ENCODE assay signal across 3 cellular contexts in genomic region chr22:23077627-23078461, GRCh38.
TF ChIP-seq lines count a peak whose summit lies in the region.

No MANE protein-coding gene starts in this region.

TF ChIP-seq in SK-N-SH, 30 proteins besides CTCF, POLR2A, EP300 and RAD21:
- TF ChIP-seq ELF1 (IDR thresholded peaks at IDR 0.05) (no peak), NRF1 (IDR thresholded peaks at IDR 0.05; ENCODE audit: low read depth, low read length) (no peak), TEAD4 (IDR thresholded peaks at IDR 0.05; ENCODE audit: borderline replicate concordance, insufficient read depth) (no peak), GATA2 (CRISPR knock-in tag; IDR thresholded peaks at IDR 0.05) (no peak), RXRA (IDR thresholded peaks at IDR 0.05; ENCODE audit: borderline replicate concordance, low read depth) (no peak), MXI1 (IDR thresholded peaks at IDR 0.05; ENCODE audit: low read depth, low read length) (no peak), CHD2 (IDR thresholded peaks at IDR 0.05; ENCODE audit: low read length, partially characterized antibody) (no peak), REST (IDR thresholded peaks at IDR 0.05; ENCODE audit: low read depth, low read length) (no peak), SMC3 (IDR thresholded peaks at IDR 0.05; ENCODE audit: low read depth, low read length) (no peak), SIN3A (IDR thresholded peaks at IDR 0.05; ENCODE audit: borderline replicate concordance, low read depth, low read length) (no peak), MEF2A (IDR thresholded peaks at IDR 0.05; ENCODE audit: borderline replicate concordance, low read depth) (no peak), FOXM1 (IDR thresholded peaks at IDR 0.05; ENCODE audit: low read depth) (no peak), RCOR1 (IDR thresholded peaks at IDR 0.05; ENCODE audit: low read length) (no peak)
- TF ChIP-seq, protein P1, sequence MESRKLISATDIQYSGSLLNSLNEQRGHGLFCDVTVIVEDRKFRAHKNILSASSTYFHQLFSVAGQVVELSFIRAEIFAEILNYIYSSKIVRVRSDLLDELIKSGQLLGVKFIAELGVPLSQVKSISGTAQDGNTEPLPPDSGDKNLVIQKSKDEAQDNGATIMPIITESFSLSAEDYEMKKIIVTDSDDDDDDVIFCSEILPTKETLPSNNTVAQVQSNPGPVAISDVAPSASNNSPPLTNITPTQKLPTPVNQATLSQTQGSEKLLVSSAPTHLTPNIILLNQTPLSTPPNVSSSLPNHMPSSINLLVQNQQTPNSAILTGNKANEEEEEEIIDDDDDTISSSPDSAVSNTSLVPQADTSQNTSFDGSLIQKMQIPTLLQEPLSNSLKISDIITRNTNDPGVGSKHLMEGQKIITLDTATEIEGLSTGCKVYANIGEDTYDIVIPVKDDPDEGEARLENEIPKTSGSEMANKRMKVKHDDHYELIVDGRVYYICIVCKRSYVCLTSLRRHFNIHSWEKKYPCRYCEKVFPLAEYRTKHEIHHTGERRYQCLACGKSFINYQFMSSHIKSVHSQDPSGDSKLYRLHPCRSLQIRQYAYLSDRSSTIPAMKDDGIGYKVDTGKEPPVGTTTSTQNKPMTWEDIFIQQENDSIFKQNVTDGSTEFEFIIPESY (IDR thresholded peaks at IDR 0.05; ENCODE audit: borderline replicate concordance, low read depth) = no peak

TF ChIP-seq in SK-N-SH treated with all-trans-retinoic acid at 6 μM for 48 hours, 23 proteins besides CTCF, POLR2A, EP300 and RAD21:
- TF ChIP-seq TOX (CRISPR knock-in tag; IDR thresholded peaks at IDR 0.05; ENCODE audit: borderline replicate concordance) (no peak), ZNF70 (CRISPR knock-in tag; IDR thresholded peaks at IDR 0.05) (no peak), GLIS3 (CRISPR knock-in tag; IDR thresholded peaks at IDR 0.05) (no peak), OSR1 (CRISPR knock-in tag; IDR thresholded peaks at IDR 0.05) (no peak), CSDC2 (CRISPR knock-in tag; IDR thresholded peaks at IDR 0.05) (no peak), ZC3H10 (CRISPR knock-in tag; IDR thresholded peaks at IDR 0.05) (no peak), ESRRG (CRISPR knock-in tag; IDR thresholded peaks at IDR 0.05) (no peak), ISL1 (CRISPR knock-in tag; IDR thresholded peaks at IDR 0.05) (no peak), ARNTL (CRISPR knock-in tag; IDR thresholded peaks at IDR 0.05; ENCODE audit: borderline replicate concordance, low read depth) (no peak)
- TF ChIP-seq, protein P2, sequence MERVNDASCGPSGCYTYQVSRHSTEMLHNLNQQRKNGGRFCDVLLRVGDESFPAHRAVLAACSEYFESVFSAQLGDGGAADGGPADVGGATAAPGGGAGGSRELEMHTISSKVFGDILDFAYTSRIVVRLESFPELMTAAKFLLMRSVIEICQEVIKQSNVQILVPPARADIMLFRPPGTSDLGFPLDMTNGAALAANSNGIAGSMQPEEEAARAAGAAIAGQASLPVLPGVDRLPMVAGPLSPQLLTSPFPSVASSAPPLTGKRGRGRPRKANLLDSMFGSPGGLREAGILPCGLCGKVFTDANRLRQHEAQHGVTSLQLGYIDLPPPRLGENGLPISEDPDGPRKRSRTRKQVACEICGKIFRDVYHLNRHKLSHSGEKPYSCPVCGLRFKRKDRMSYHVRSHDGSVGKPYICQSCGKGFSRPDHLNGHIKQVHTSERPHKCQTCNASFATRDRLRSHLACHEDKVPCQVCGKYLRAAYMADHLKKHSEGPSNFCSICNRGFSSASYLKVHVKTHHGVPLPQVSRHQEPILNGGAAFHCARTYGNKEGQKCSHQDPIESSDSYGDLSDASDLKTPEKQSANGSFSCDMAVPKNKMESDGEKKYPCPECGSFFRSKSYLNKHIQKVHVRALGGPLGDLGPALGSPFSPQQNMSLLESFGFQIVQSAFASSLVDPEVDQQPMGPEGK (CRISPR knock-in tag; IDR thresholded peaks at IDR 0.05; ENCODE audit: borderline replicate concordance) = no peak
- TF ChIP-seq, protein P3, sequence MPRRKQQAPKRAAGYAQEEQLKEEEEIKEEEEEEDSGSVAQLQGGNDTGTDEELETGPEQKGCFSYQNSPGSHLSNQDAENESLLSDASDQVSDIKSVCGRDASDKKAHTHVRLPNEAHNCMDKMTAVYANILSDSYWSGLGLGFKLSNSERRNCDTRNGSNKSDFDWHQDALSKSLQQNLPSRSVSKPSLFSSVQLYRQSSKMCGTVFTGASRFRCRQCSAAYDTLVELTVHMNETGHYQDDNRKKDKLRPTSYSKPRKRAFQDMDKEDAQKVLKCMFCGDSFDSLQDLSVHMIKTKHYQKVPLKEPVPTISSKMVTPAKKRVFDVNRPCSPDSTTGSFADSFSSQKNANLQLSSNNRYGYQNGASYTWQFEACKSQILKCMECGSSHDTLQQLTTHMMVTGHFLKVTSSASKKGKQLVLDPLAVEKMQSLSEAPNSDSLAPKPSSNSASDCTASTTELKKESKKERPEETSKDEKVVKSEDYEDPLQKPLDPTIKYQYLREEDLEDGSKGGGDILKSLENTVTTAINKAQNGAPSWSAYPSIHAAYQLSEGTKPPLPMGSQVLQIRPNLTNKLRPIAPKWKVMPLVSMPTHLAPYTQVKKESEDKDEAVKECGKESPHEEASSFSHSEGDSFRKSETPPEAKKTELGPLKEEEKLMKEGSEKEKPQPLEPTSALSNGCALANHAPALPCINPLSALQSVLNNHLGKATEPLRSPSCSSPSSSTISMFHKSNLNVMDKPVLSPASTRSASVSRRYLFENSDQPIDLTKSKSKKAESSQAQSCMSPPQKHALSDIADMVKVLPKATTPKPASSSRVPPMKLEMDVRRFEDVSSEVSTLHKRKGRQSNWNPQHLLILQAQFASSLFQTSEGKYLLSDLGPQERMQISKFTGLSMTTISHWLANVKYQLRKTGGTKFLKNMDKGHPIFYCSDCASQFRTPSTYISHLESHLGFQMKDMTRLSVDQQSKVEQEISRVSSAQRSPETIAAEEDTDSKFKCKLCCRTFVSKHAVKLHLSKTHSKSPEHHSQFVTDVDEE (CRISPR knock-in tag; IDR thresholded peaks at IDR 0.05) = no peak

TF ChIP-seq in HepG2, 621 proteins besides CTCF, POLR2A, EP300 and RAD21 (continues in another document):
- TF ChIP-seq SYNCRIP (IDR thresholded peaks at IDR 0.05; ENCODE audit: insufficient read depth, low read depth, low read length) (no peak), ZNF878 (CRISPR knock-in tag; IDR thresholded peaks at IDR 0.05) (no peak), ZNF75D (CRISPR knock-in tag; IDR thresholded peaks at IDR 0.05; ENCODE audit: borderline replicate concordance) (no peak), KDM5B (CRISPR knock-in tag; IDR thresholded peaks at IDR 0.05; ENCODE audit: borderline replicate concordance) (no peak), MYC (CRISPR knock-in tag; IDR thresholded peaks at IDR 0.05; ENCODE audit: borderline replicate concordance) (peak; percentile 31; the same call in 1 of the 2 replicates), SP5 (CRISPR knock-in tag; IDR thresholded peaks at IDR 0.05; ENCODE audit: borderline replicate concordance, low read depth) (no peak), NFATC3 (CRISPR knock-in tag; IDR thresholded peaks at IDR 0.05) (no peak), ZNF382 (CRISPR knock-in tag; IDR thresholded peaks at IDR 0.05; ENCODE audit: borderline replicate concordance) (no peak), ZNF280D (CRISPR knock-in tag; IDR thresholded peaks at IDR 0.05) (no peak), HNRNPL (IDR thresholded peaks at IDR 0.05; ENCODE audit: low read depth, low read length) (peak; percentile 81; the same call in 1 of the 2 replicates), ESRRA (CRISPR knock-in tag; IDR thresholded peaks at IDR 0.05; ENCODE audit: low read depth) (no peak), CSRNP2 (CRISPR knock-in tag; conservative IDR thresholded peaks at IDR 0.05; ENCODE audit: low read depth) (no peak), ZNF503 (CRISPR knock-in tag; IDR thresholded peaks at IDR 0.05) (no peak), MEIS1 (CRISPR knock-in tag; IDR thresholded peaks at IDR 0.05; ENCODE audit: borderline replicate concordance) (no peak), PAF1 (CRISPR knock-in tag; IDR thresholded peaks at IDR 0.05) (no peak), STAG1 (CRISPR knock-in tag; IDR thresholded peaks at IDR 0.05) (0 out of 2 replicates have a peak, but pooled peaks have one; percentile 18), IKZF1 (IDR thresholded peaks at IDR 0.05) (no peak), ZMYM3 (CRISPR knock-in tag; IDR thresholded peaks at IDR 0.05) (no peak), HNF4G (IDR thresholded peaks at IDR 0.05; ENCODE audit: borderline replicate concordance, low read depth, low read length) (no peak), HNF4G (CRISPR knock-in tag; IDR thresholded peaks at IDR 0.05; ENCODE audit: borderline replicate concordance, low read depth) (no peak), GABPB1 (CRISPR knock-in tag; IDR thresholded peaks at IDR 0.05) (peak; percentile 28; the same call in 1 of the 2 replicates), ELF1 (CRISPR knock-in tag; IDR thresholded peaks at IDR 0.05) (no peak), ZNF441 (CRISPR knock-in tag; IDR thresholded peaks at IDR 0.05; ENCODE audit: borderline replicate concordance) (no peak), ZNF317 (CRISPR knock-in tag; IDR thresholded peaks at IDR 0.05) (no peak)
- TF ChIP-seq, protein P4, sequence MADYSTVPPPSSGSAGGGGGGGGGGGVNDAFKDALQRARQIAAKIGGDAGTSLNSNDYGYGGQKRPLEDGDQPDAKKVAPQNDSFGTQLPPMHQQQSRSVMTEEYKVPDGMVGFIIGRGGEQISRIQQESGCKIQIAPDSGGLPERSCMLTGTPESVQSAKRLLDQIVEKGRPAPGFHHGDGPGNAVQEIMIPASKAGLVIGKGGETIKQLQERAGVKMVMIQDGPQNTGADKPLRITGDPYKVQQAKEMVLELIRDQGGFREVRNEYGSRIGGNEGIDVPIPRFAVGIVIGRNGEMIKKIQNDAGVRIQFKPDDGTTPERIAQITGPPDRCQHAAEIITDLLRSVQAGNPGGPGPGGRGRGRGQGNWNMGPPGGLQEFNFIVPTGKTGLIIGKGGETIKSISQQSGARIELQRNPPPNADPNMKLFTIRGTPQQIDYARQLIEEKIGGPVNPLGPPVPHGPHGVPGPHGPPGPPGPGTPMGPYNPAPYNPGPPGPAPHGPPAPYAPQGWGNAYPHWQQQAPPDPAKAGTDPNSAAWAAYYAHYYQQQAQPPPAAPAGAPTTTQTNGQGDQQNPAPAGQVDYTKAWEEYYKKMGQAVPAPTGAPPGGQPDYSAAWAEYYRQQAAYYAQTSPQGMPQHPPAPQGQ (CRISPR knock-in tag; IDR thresholded peaks at IDR 0.05; ENCODE audit: borderline replicate concordance) = no peak
